ENCODE assay signal across 13 cellular contexts in genomic region chr16:87836844-87837581, GRCh38. TPM values are rescaled to one million over a fixed set of nuclear protein-coding genes. Genes with fewer than 3 reads are reported as not detected.
DNase-seq lines count a peak whose midpoint lies in the region; ATAC-seq and TF ChIP-seq lines count a peak whose summit lies in the region.
"Had no signal": no experiment of that assay in that cellular context is flagged by ENCODE, and none has a peak within 500 bp of the region (broad histone marks: within the 10 kb centered on the region; RNA-seq: fewer than 3 reads in every experiment).

No MANE protein-coding gene starts in this region.

- H2AFZ ChIP-seq in SK-N-SH (ENCODE audit: low read depth), result no peak overlapping the region

- H3K9me3 Mint-ChIP-seq in activated naive CD4-positive, alpha-beta T cell treated with anti-CD3 and anti-CD28 coated beads for 36 hours, result no peaks in the 10 kb centered on the region

- H3K4me1 Mint-ChIP-seq in activated naive CD4-positive, alpha-beta T cell treated with anti-CD3 and anti-CD28 coated beads for 36 hours (ENCODE audit: low read depth), result no peaks in the 10 kb centered on the region

- H3K9me2 ChIP-seq in SK-N-SH, result no peaks in the 10 kb centered on the region

- H4K20me1 ChIP-seq in SK-N-SH (ENCODE audit: insufficient read depth), result peaks cover 6% of the 10 kb centered on the region; the same call in 1 of the 2 replicates

- WGBS in spleen, 5 donors, result 58 to 74% (median 73%) methylated on average over 17 of the region's 17 CpGs
- 92% methylated on average over 13 of the region's 17 CpGs for WGBS in SK-N-SH (ENCODE audit: low lambda C conversion rate)

- peak overlapping the region; percentile 53 for H3K27ac Mint-ChIP-seq in activated naive CD4-positive, alpha-beta T cell treated with anti-CD3 and anti-CD28 coated beads for 36 hours
- H3K27ac Mint-ChIP-seq: activated naive CD8-positive, alpha-beta T cell had no signal

- no peak overlapping the region for H3K4me3 Mint-ChIP-seq in activated naive CD4-positive, alpha-beta T cell treated with anti-CD3 and anti-CD28 coated beads for 36 hours
- H3K4me3 Mint-ChIP-seq: activated naive CD8-positive, alpha-beta T cell had no signal

- TF ChIP-seq RAD21 in SK-N-SH (IDR thresholded peaks at IDR 0.05; ENCODE audit: low read length), result no peak

- peak; percentile 73 for ATAC-seq in left ventricle myocardium superior
- no peak for ATAC-seq in GM21619 (IDR thresholded peaks at IDR 0.05; ENCODE audit: unreplicated experiment)

- H3K27me3 ChIP-seq in spleen (replicated peaks in 1 of 7), result no peaks in the 10 kb centered on the region
- H3K27me3 ChIP-seq in SK-N-SH (ENCODE audit: insufficient read depth), result no peaks in the 10 kb centered on the region

- H3K4me3 ChIP-seq in cardiac fibroblast (replicated peaks in 1 of 2; ENCODE audit: low read depth in 2 of 2, low read length in 2 of 2) (no peak overlapping the region), spleen (no peak overlapping the region), SK-N-SH (ENCODE audit: low read depth in 2 of 2, low read length in 1 of 2) (no peak overlapping the region)
- H3K4me3 ChIP-seq: smooth muscle cell had no signal

- TF ChIP-seq POLR2A in spleen (IDR thresholded peaks at IDR 0.05), result no peak

- CTCF ChIA-PET in activated naive CD4-positive, alpha-beta T cell treated with anti-CD3 and anti-CD28 coated beads for 36 hours (lab: Charles Lee), result interaction anchor here (4.2 kb wide), 1 partner anchor 12 kb away, joined by 24 read pairs; no protein-coding TSS in a partner anchor
- CTCF ChIA-PET in SK-N-SH (lab: Yijun Ruan, JAX), result interaction anchor here (0.9 to 10.0 kb wide), 4 partner anchors 10 to 68 kb away, joined by 3 to 108 read pairs (median 44); no protein-coding TSS in a partner anchor

- intact Hi-C loops in activated naive CD4-positive, alpha-beta T cell treated with anti-CD3 and anti-CD28 coated beads for 36 hours (cut with micrococcal nuclease), result no loop called here
- intact Hi-C loops in left ventricle myocardium superior (cut with micrococcal nuclease), result no loop called here
- intact Hi-C loops in spleen (cut with DNase I; ENCODE audit: low total_unique reads), result no loop called here

- peaks cover 0 to 38% (median 7%) of the 10 kb centered on the region in 6 donors for H3K4me1 ChIP-seq in spleen
- H3K4me1 ChIP-seq in SK-N-SH (ENCODE audit: control insufficient read depth in 1 of 2, insufficient read depth in 2 of 2, low read depth in 1 of 2, low read length in 1 of 2), result peaks cover 7 to 21% of the 10 kb centered on the region in 2 experiments; a peak in 2 of 4 replicates

- H3K9ac ChIP-seq in SK-N-SH, result no peak overlapping the region

- H3K79me2 ChIP-seq in SK-N-SH (ENCODE audit: insufficient read depth), result no peaks in the 10 kb centered on the region

- no peaks in the 10 kb centered on the region for H3F3A ChIP-seq in SK-N-SH (replicated peaks; ENCODE audit: insufficient read depth)

- peaks cover 0 to 100% (median 35%) of the 10 kb centered on the region in 6 donors for H3K36me3 ChIP-seq in spleen
- peaks cover 7 to 51% of the 10 kb centered on the region in 2 experiments for H3K36me3 ChIP-seq in SK-N-SH (replicated peaks in 1 of 2; ENCODE audit: control insufficient read depth in 1 of 2, insufficient read depth in 2 of 2, low read length in 1 of 2)

- H3K4me2 ChIP-seq in SK-N-SH, result no peak overlapping the region
- H3K4me2 ChIP-seq: smooth muscle cell had no signal

- H3K9me3 ChIP-seq in spleen (no peaks in the 10 kb centered on the region), SK-N-SH (no peaks in the 10 kb centered on the region)

- no peak for DNase-seq in activated naive CD4-positive, alpha-beta T cell treated with anti-CD3 and anti-CD28 coated beads for 36 hours
- no peak for DNase-seq in activated naive CD4-positive, alpha-beta T cell treated with Interleukin-2 at 50 U/mL for 16 hours
- DNase-seq in cardiac fibroblast (ENCODE audit: low read depth in 2 of 2) (peak; percentile 29 to 58), left ventricle myocardium superior (peak; percentile 65), spleen (no peak), inferior parietal cortex (ENCODE audit: extremely low spot score) (no peak), SK-N-SH (no peak)
- DNase-seq: effector CD4-positive, alpha-beta T cell; NCI-H1436 treated with DMSO at 0.1 percent for 48 hours; NCI-H748 treated with DMSO at 0.1 percent for 48 hours had no signal

- TF ChIP-seq EP300 in SK-N-SH (IDR thresholded peaks at IDR 0.05; ENCODE audit: borderline replicate concordance in 1 of 2, low read depth in 1 of 2, low read length in 1 of 2), result no peak

- H3K27ac ChIP-seq in spleen (peak overlapping the region in 5 of 8 donors; percentile 13 to 66 (median 43)), SK-N-SH (ENCODE audit: low read depth in 2 of 2, low read length in 1 of 2) (no peak overlapping the region; a peak in 1 of 4 replicates)

- POLR2A ChIA-PET in SK-N-SH (lab: Yijun Ruan, JAX), result interaction anchor here (1.5 kb wide), 1 partner anchor 16 kb away, joined by 3 read pairs; no protein-coding TSS in a partner anchor

- no peaks in the 10 kb centered on the region for H3K27me3 Mint-ChIP-seq in activated naive CD4-positive, alpha-beta T cell treated with anti-CD3 and anti-CD28 coated beads for 36 hours (ENCODE audit: low read depth)
- H3K27me3 Mint-ChIP-seq: activated naive CD8-positive, alpha-beta T cell had no signal

- peaks cover 47% of the 10 kb centered on the region for H3K36me3 Mint-ChIP-seq in activated naive CD4-positive, alpha-beta T cell treated with anti-CD3 and anti-CD28 coated beads for 36 hours (ENCODE audit: low read depth)
- H3K36me3 Mint-ChIP-seq: activated naive CD8-positive, alpha-beta T cell had no signal

- TF ChIP-seq CTCF in cardiac fibroblast (IDR thresholded peaks at IDR 0.05; ENCODE audit: low read depth, low read length), result no peak
- TF ChIP-seq CTCF in spleen (IDR thresholded peaks at IDR 0.05 in 8 of 11, conservative IDR thresholded peaks at IDR 0.05 in 3 of 11), result no peak
- no peak for TF ChIP-seq CTCF in SK-N-SH (IDR thresholded peaks at IDR 0.05)

TF ChIP-seq in SK-N-SH, 30 proteins besides CTCF, POLR2A, EP300 and RAD21 (continues in another document):
- TF ChIP-seq RCOR1 (IDR thresholded peaks at IDR 0.05; ENCODE audit: low read length) (no peak), USF1 (IDR thresholded peaks at IDR 0.05; ENCODE audit: borderline replicate concordance, low read depth) (no peak), YY1 (IDR thresholded peaks at IDR 0.05; ENCODE audit: low read depth) (no peak), CHD2 (IDR thresholded peaks at IDR 0.05; ENCODE audit: low read length, partially characterized antibody) (no peak), FOXM1 (IDR thresholded peaks at IDR 0.05; ENCODE audit: low read depth) (no peak), MXI1 (IDR thresholded peaks at IDR 0.05; ENCODE audit: low read depth, low read length) (no peak), RFX5 (IDR thresholded peaks at IDR 0.05; ENCODE audit: low read length) (no peak), MEF2A (IDR thresholded peaks at IDR 0.05; ENCODE audit: borderline replicate concordance, low read depth) (no peak), PBX3 (IDR thresholded peaks at IDR 0.05) (no peak), TEAD4 (IDR thresholded peaks at IDR 0.05; ENCODE audit: borderline replicate concordance, insufficient read depth) (no peak), POLR2AphosphoS5 (IDR thresholded peaks at IDR 0.05; ENCODE audit: low read depth, low read length) (no peak), SIN3A (IDR thresholded peaks at IDR 0.05; ENCODE audit: borderline replicate concordance, low read depth, low read length) (no peak), FOSL2 (IDR thresholded peaks at IDR 0.05; ENCODE audit: borderline replicate concordance, low read depth) (no peak), EZH2phosphoT487 (IDR thresholded peaks at IDR 0.05; ENCODE audit: borderline replicate concordance, low read depth) (no peak)
- TF ChIP-seq, protein P1, sequence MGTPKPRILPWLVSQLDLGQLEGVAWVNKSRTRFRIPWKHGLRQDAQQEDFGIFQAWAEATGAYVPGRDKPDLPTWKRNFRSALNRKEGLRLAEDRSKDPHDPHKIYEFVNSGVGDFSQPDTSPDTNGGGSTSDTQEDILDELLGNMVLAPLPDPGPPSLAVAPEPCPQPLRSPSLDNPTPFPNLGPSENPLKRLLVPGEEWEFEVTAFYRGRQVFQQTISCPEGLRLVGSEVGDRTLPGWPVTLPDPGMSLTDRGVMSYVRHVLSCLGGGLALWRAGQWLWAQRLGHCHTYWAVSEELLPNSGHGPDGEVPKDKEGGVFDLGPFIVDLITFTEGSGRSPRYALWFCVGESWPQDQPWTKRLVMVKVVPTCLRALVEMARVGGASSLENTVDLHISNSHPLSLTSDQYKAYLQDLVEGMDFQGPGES (IDR thresholded peaks at IDR 0.05; ENCODE audit: low read depth, low read length), result no peak
- TF ChIP-seq, protein P2, sequence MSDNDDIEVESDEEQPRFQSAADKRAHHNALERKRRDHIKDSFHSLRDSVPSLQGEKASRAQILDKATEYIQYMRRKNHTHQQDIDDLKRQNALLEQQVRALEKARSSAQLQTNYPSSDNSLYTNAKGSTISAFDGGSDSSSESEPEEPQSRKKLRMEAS (IDR thresholded peaks at IDR 0.05; ENCODE audit: low read depth), result no peak

RNA-seq across cellular contexts. Expression of gene SLC7A5, which starts 32.3 kb away (rescaled TPM):
- 100 to 1,000 TPM; 343 to 346 TPM for total RNA-seq in activated naive CD4-positive, alpha-beta T cell treated with anti-CD3 and anti-CD28 coated beads for 36 hours
- total RNA-seq in left ventricle myocardium superior (2.0 TPM), spleen (10 to 100 TPM in 6 of 7 donors, 1 to 10 TPM in 1; 9.8 to 30.6 (median 18.5) TPM)
- polyA plus RNA-seq in spleen (1 to 10 TPM; 2.5 to 7.3 (median 5.1) TPM), SK-N-SH (2012; rRNA removed) (7.7 and 15.1 TPM in 2 replicates)
- polyA plus RNA-seq in SK-N-SH (2012; cell fraction: cytosol; rRNA removed), result 9.3 and 12.5 TPM in 2 replicates
- 16.9 and 26.8 TPM in 2 replicates for polyA plus RNA-seq in SK-N-SH (2012; cell fraction: nucleus; rRNA removed)

Comparison
In these comparisons a context has a peak if more than half of its experiments do, and no peak if none do; other contexts are left out.
1. DNase-seq: peak in cardiac fibroblast (2 of 2) and left ventricle myocardium superior (single experiment); none in activated naive CD4-positive, alpha-beta T cell treated with anti-CD3 and anti-CD28 coated beads for 36 hours (single experiment), activated naive CD4-positive, alpha-beta T cell treated with Interleukin-2 at 50 U/mL for 16 hours (single experiment), spleen (single experiment), inferior parietal cortex (single experiment) and SK-N-SH (single experiment).
2. H3K27ac ChIP-seq: peak in spleen (5 of 8); none in SK-N-SH (0 of 2).
3. RNA of gene SLC7A5, which starts 32.3 kb away (total RNA-seq): 343 to 346 TPM in activated naive CD4-positive, alpha-beta T cell treated with anti-CD3 and anti-CD28 coated beads for 36 hours; 9.8 to 30.6 TPM in spleen and 2.0 TPM in left ventricle myocardium superior (single experiment); every median in the first group is over 10 times any median in the second.